ENCODE assay signal across 23 cellular contexts in genomic region chr10:71335173-71335572, GRCh38. TPM values are rescaled to one million over a fixed set of nuclear protein-coding genes. Genes with fewer than 3 reads are reported as not detected.
DNase-seq lines count a peak whose midpoint lies in the region; ATAC-seq, FAIRE-seq and TF ChIP-seq lines count a peak whose summit lies in the region.
"Had no signal": no experiment of that assay in that cellular context is flagged by ENCODE, and none has a peak within 500 bp of the region (broad histone marks: within the 10 kb centered on the region; RNA-seq: fewer than 3 reads in every experiment).

No MANE protein-coding gene starts in this region.

- peaks cover 22% of the 10 kb centered on the region for H3K4me1 Mint-ChIP-seq in endothelial cell (ENCODE audit: unreplicated experiment)
- peaks cover 6% of the 10 kb centered on the region for H3K4me1 Mint-ChIP-seq in stimulated activated effector memory CD8-positive, alpha-beta T cell treated with anti-CD3 and anti-CD28 coated beads, Interleukin-12 subunit alpha, Interleukin-12 subunit beta, amount 100 ng/mL, for 72 hours

- TF ChIP-seq CTCF in VCaP (conservative IDR thresholded peaks at IDR 0.05) (no peak), endothelial cell (IDR thresholded peaks at IDR 0.05; ENCODE audit: unreplicated experiment) (no peak), D721Med (IDR thresholded peaks at IDR 0.05; ENCODE audit: insufficient read depth, missing control alignments) (no peak)

- H3K4me3 Mint-ChIP-seq in endothelial cell (ENCODE audit: unreplicated experiment), result peak overlapping the region; percentile 42
- H3K4me3 Mint-ChIP-seq in stimulated activated effector memory CD8-positive, alpha-beta T cell treated with anti-CD3 and anti-CD28 coated beads, Interleukin-12 subunit alpha, Interleukin-12 subunit beta, amount 100 ng/mL, for 72 hours, result no peak overlapping the region
- H3K4me3 Mint-ChIP-seq: B cell; CD4-positive, CD25-positive, alpha-beta regulatory T cell; HFFc6 had no signal

- no peaks in the 10 kb centered on the region for H3K9me3 Mint-ChIP-seq in endothelial cell (ENCODE audit: unreplicated experiment)
- H3K9me3 Mint-ChIP-seq in stimulated activated effector memory CD8-positive, alpha-beta T cell treated with anti-CD3 and anti-CD28 coated beads, Interleukin-12 subunit alpha, Interleukin-12 subunit beta, amount 100 ng/mL, for 72 hours, result no peaks in the 10 kb centered on the region
- H3K9me3 Mint-ChIP-seq: CD4-positive, CD25-positive, alpha-beta regulatory T cell; HFFc6 had no signal

- no peak overlapping the region for H3K27ac Mint-ChIP-seq in endothelial cell (ENCODE audit: unreplicated experiment)
- peak overlapping the region; percentile 24 for H3K27ac Mint-ChIP-seq in stimulated activated effector memory CD8-positive, alpha-beta T cell treated with anti-CD3 and anti-CD28 coated beads, Interleukin-12 subunit alpha, Interleukin-12 subunit beta, amount 100 ng/mL, for 72 hours
- H3K27ac Mint-ChIP-seq: B cell; CD4-positive, CD25-positive, alpha-beta regulatory T cell; HFFc6 had no signal

- peak overlapping the region; percentile 63 for H3K27ac ChIP-seq in VCaP
- H3K27ac ChIP-seq: PC-9 had no signal

- peaks cover 4% of the 10 kb centered on the region for H3K36me3 Mint-ChIP-seq in endothelial cell (ENCODE audit: low read depth, unreplicated experiment)
- H3K36me3 Mint-ChIP-seq in stimulated activated effector memory CD8-positive, alpha-beta T cell treated with anti-CD3 and anti-CD28 coated beads, Interleukin-12 subunit alpha, Interleukin-12 subunit beta, amount 100 ng/mL, for 72 hours, result peaks cover 15% of the 10 kb centered on the region

- ATAC-seq in Right ventricle myocardium superior (ENCODE audit: poor library complexity) (no peak), left cardiac atrium (no peak), HG03135 (IDR thresholded peaks at IDR 0.05; ENCODE audit: unreplicated experiment) (no peak)
- no peak for ATAC-seq in stimulated activated effector memory CD8-positive, alpha-beta T cell treated with anti-CD3 and anti-CD28 coated beads, Interleukin-12 subunit alpha, Interleukin-12 subunit beta, amount 100 ng/mL, for 72 hours
- ATAC-seq: GM12878, K562 had no signal

- DNase-seq in Right ventricle myocardium superior (peak; percentile 23), left cardiac atrium (no peak), endothelial cell (ENCODE audit: low spot score) (no peak), D721Med (ENCODE audit: insufficient read length, low spot score) (no peak)
- no peak for DNase-seq in stimulated activated effector memory CD8-positive, alpha-beta T cell treated with anti-CD3 and anti-CD28 coated beads, Interleukin-12 subunit alpha, Interleukin-12 subunit beta, amount 100 ng/mL, for 72 hours (ENCODE audit: low spot score in 2 of 2)
- DNase-seq in activated naive CD4-positive, alpha-beta T cell treated with anti-CD3 and anti-CD28 coated beads, Interleukin-2, amount 50 U/mL, for 16 hours, result no peak
- DNase-seq: CD4-positive, CD25-positive, alpha-beta regulatory T cell; DND-41; H7; HFFc6; NCI-H1092; NCI-H1436; NCI-H1930; NCI-H2227 treated with DMSO at 0.1 percent for 48 hours; PC-9; RPMI8226; SHP77 treated with DMSO at 0.1 percent for 48 hours had no signal

- peaks cover 1% of the 10 kb centered on the region for H3K27me3 Mint-ChIP-seq in endothelial cell (ENCODE audit: unreplicated experiment)
- H3K27me3 Mint-ChIP-seq: B cell; CD4-positive, CD25-positive, alpha-beta regulatory T cell had no signal

- intact Hi-C loops in Right ventricle myocardium superior (cut with DNase I), result no loop called here
- intact Hi-C loops in left cardiac atrium (cut with DNase I), result no loop called here

- FAIRE-seq in D721Med (lab: Jason Lieb, UNC), result no peak
- FAIRE-seq: A204.1, GM12878, K562 had no signal

RNA-seq across cellular contexts. Expression of gene SLC29A3, which starts 16.1 kb away (rescaled TPM):
- total RNA-seq in Right ventricle myocardium superior, result 1.8 TPM
- 1 to 10 TPM; 2.5 to 3.6 TPM for total RNA-seq in left cardiac atrium
- 11.7 TPM for total RNA-seq in endothelial cell (ENCODE audit: unreplicated experiment)
